ENCODE assay signal across 8 cellular contexts in genomic region chr1:9593492-9594465, GRCh38. TPM values are rescaled to one million over a fixed set of nuclear protein-coding genes. Genes with fewer than 3 reads are reported as not detected.
DNase-seq lines count a peak whose midpoint lies in the region; ATAC-seq and TF ChIP-seq lines count a peak whose summit lies in the region.

No MANE protein-coding gene starts in this region.

- peaks cover 42% of the 10 kb centered on the region for H3K4me1 Mint-ChIP-seq in CD14-positive monocyte
- peaks cover 36% of the 10 kb centered on the region for H3K4me1 Mint-ChIP-seq in activated T-cell treated with anti-CD3 and anti-CD28 coated beads, Interleukin-2, amount 50 U/mL, for 72 hours (ENCODE audit: low read depth)

- H3K27ac ChIP-seq in trophoblast cell (ENCODE audit: low read depth, low read length), result no peak overlapping the region

- H3K27me3 Mint-ChIP-seq in CD14-positive monocyte (ENCODE audit: low read depth in 3 of 3), result peaks cover 3 to 5% (median 5%) of the 10 kb centered on the region in 3 donors
- no peaks in the 10 kb centered on the region for H3K27me3 Mint-ChIP-seq in activated T-cell treated with anti-CD3 and anti-CD28 coated beads, Interleukin-2, amount 50 U/mL, for 72 hours (ENCODE audit: low read depth)

- no peak for TF ChIP-seq CTCF in CD14-positive monocyte (IDR thresholded peaks at IDR 0.05)

- ATAC-seq in activated T-cell treated with anti-CD3 and anti-CD28 coated beads, Interleukin-2, amount 50 U/mL, for 72 hours (replicated peaks in 1 of 2), result no peak
- ATAC-seq in GM18519 (IDR thresholded peaks at IDR 0.05; ENCODE audit: low FRiP score, unreplicated experiment) (no peak), GM21526 (IDR thresholded peaks at IDR 0.05; ENCODE audit: low FRiP score, unreplicated experiment) (no peak)

- DNase-seq in CD14-positive monocyte (ENCODE audit: low spot score), result peak; percentile 83
- DNase-seq in HAP-1 (ENCODE audit: low spot score in 2 of 2), result peak; percentile 95 to 96
- DNase-seq in NCI-H510A treated with DMSO at 0.1 percent for 48 hours (lab: John Stamatoyannopoulos, UW), result peak; percentile 99
- DNase-seq in activated T-cell treated with anti-CD3 and anti-CD28 coated beads, Interleukin-2, amount 50 U/mL, for 72 hours, result peak; percentile 42 to 44
- DNase-seq in globus pallidus (ENCODE audit: low spot score), result peak; percentile 63
- peak; percentile 74 for DNase-seq in trophoblast cell

- no peak overlapping the region for H2BK5ac ChIP-seq in trophoblast cell (ENCODE audit: low read depth, low read length, poor library complexity)

- H3K36me3 Mint-ChIP-seq in CD14-positive monocyte, result peaks cover 18 to 20% of the 10 kb centered on the region in 2 donors
- no peaks in the 10 kb centered on the region for H3K36me3 Mint-ChIP-seq in activated T-cell treated with anti-CD3 and anti-CD28 coated beads, Interleukin-2, amount 50 U/mL, for 72 hours (ENCODE audit: insufficient read depth in 2 of 2)

- H3K4me3 Mint-ChIP-seq in CD14-positive monocyte, result peak overlapping the region; percentile 50 to 68
- H3K4me3 Mint-ChIP-seq in activated T-cell treated with anti-CD3 and anti-CD28 coated beads, Interleukin-2, amount 50 U/mL, for 72 hours, result no peak overlapping the region

- no peak overlapping the region for H4K8ac ChIP-seq in trophoblast cell (ENCODE audit: low read depth, low read length)

- H3K36me3 ChIP-seq in HAP-1 (replicated peaks), result peaks cover 23% of the 10 kb centered on the region
- peaks cover 6 to 15% of the 10 kb centered on the region in 2 experiments for H3K36me3 ChIP-seq in trophoblast cell (ENCODE audit: control insufficient read depth in 1 of 2, insufficient read depth in 2 of 2, low read length in 2 of 2)

- H2BK120ac ChIP-seq in trophoblast cell (ENCODE audit: insufficient read depth, low read length, poor library complexity), result no peak overlapping the region

- no peak overlapping the region for H3K9ac ChIP-seq in trophoblast cell (ENCODE audit: low read length)

- H3K9me3 Mint-ChIP-seq in CD14-positive monocyte, result no peaks in the 10 kb centered on the region
- H3K9me3 Mint-ChIP-seq in activated T-cell treated with anti-CD3 and anti-CD28 coated beads, Interleukin-2, amount 50 U/mL, for 72 hours, result no peaks in the 10 kb centered on the region

- H3K27me3 ChIP-seq in HAP-1 (ENCODE audit: low read depth), result no peaks in the 10 kb centered on the region
- H3K27me3 ChIP-seq in trophoblast cell (ENCODE audit: insufficient read depth, low read length), result no peaks in the 10 kb centered on the region

- H3K14ac ChIP-seq in trophoblast cell (ENCODE audit: low read length), result no peak overlapping the region

- peak overlapping the region; percentile 34 for H3K18ac ChIP-seq in trophoblast cell (ENCODE audit: low read length)

- no peak overlapping the region for H2BK12ac ChIP-seq in trophoblast cell (ENCODE audit: low read length)

- no peak overlapping the region for H3K4me2 ChIP-seq in trophoblast cell (ENCODE audit: low read length)

- no peaks in the 10 kb centered on the region for H3K9me3 ChIP-seq in HAP-1
- no peaks in the 10 kb centered on the region for H3K9me3 ChIP-seq in trophoblast cell (ENCODE audit: insufficient read depth, low read depth, low read length)

- H3K4me1 ChIP-seq in HAP-1 (peaks cover 19% of the 10 kb centered on the region), trophoblast cell (ENCODE audit: control insufficient read depth in 1 of 2, insufficient read depth in 2 of 2, low read length in 2 of 2) (peaks cover 4 to 13% of the 10 kb centered on the region in 2 experiments)

- peaks cover under 1% of the 10 kb centered on the region for H3K79me1 ChIP-seq in trophoblast cell (ENCODE audit: low read length)

- in situ Hi-C loops in HAP-1 (cut with MboI; ENCODE audit: low sequenced_read_pairs), result no loop called here

- H3K4me3 ChIP-seq in HAP-1 (no peak overlapping the region), trophoblast cell (ENCODE audit: low read depth, low read length) (no peak overlapping the region)

- intact Hi-C loops in CD14-positive monocyte (cut with micrococcal nuclease), result no loop called here

- no peak overlapping the region for H4K12ac ChIP-seq in trophoblast cell (ENCODE audit: low read depth, low read length)

- no peak overlapping the region for H3K23ac ChIP-seq in trophoblast cell (ENCODE audit: low read length)

- no peak overlapping the region for H2AK5ac ChIP-seq in trophoblast cell (ENCODE audit: low read length)

- H4K91ac ChIP-seq in trophoblast cell (ENCODE audit: low read depth, low read length), result no peak overlapping the region

- no peak overlapping the region for H3K4ac ChIP-seq in trophoblast cell (ENCODE audit: low read depth, low read length)

- H3K27ac Mint-ChIP-seq in CD14-positive monocyte, result peak overlapping the region in 5 of 7 donors; percentile 25 to 75 (median 59)
- H3K27ac Mint-ChIP-seq in activated T-cell treated with anti-CD3 and anti-CD28 coated beads, Interleukin-2, amount 50 U/mL, for 72 hours, result peak overlapping the region; percentile 38

- no CpG with 5 or more reads among the region's 25 CpGs for WGBS in trophoblast cell (ENCODE audit: extremely low coverage, insufficient coverage, insufficient read length)

- no peak overlapping the region for H2AFZ ChIP-seq in trophoblast cell (ENCODE audit: insufficient read depth, low read length, poor library complexity)

- H3K79me2 ChIP-seq in trophoblast cell (ENCODE audit: control insufficient read depth, insufficient read depth, low read length, poor library complexity), result peaks cover under 1% of the 10 kb centered on the region

RNA-seq across cellular contexts. Expression of gene TMEM201, which starts 5.1 kb away (rescaled TPM):
- under 1 TPM; 0.37 TPM for polyA plus RNA-seq in CD14-positive monocyte
- 10 to 100 TPM in 1 of 2 donors, 1 to 10 TPM in 1; 9.3 to 14.0 TPM for total RNA-seq in activated T-cell treated with anti-CD3 and anti-CD28 coated beads, Interleukin-2, amount 50 U/mL, for 72 hours
- 13.3 and 13.4 TPM in 2 replicates for polyA plus RNA-seq in trophoblast cell (2013)

RNA-seq across cellular contexts. Expression of gene SLC25A33, which starts 54.5 kb away (rescaled TPM):
- 1 to 10 TPM; 4.4 to 6.4 TPM for polyA plus RNA-seq in CD14-positive monocyte
- 1 to 10 TPM; 5.9 to 7.0 TPM for total RNA-seq in activated T-cell treated with anti-CD3 and anti-CD28 coated beads, Interleukin-2, amount 50 U/mL, for 72 hours
- polyA plus RNA-seq in trophoblast cell (2013), result 4.8 and 5.0 TPM in 2 replicates

RNA-seq across cellular contexts. Expression of gene PIK3CD, which starts 57.8 kb away (rescaled TPM):
- 10 to 100 TPM; 33.2 to 52.2 TPM for polyA plus RNA-seq in CD14-positive monocyte
- 100 to 1,000 TPM; 149 to 162 TPM for total RNA-seq in activated T-cell treated with anti-CD3 and anti-CD28 coated beads, Interleukin-2, amount 50 U/mL, for 72 hours
- 3.8 and 4.0 TPM in 2 replicates for polyA plus RNA-seq in trophoblast cell (2013)

Comparison
In these comparisons a context has a peak if more than half of its experiments do, and no peak if none do; other contexts are left out.
1. DNase-seq: peak in every context shown above with its lines; median percentile 99 in NCI-H510A treated with DMSO at 0.1 percent for 48 hours; 96 in HAP-1; 83 in CD14-positive monocyte; 74 in trophoblast cell; 63 in globus pallidus; 43 in activated T-cell treated with anti-CD3 and anti-CD28 coated beads, Interleukin-2, amount 50 U/mL, for 72 hours.
2. H3K4me3 Mint-ChIP-seq: peak in CD14-positive monocyte (2 of 2); none in activated T-cell treated with anti-CD3 and anti-CD28 coated beads, Interleukin-2, amount 50 U/mL, for 72 hours (0 of 2).